Comparison of ENCODE assay signal across 3 cellular contexts in genomic region chr20:12133553-12133952, GRCh38.
TF ChIP-seq lines count a peak whose summit lies in the region.

No MANE protein-coding gene starts in this region.

TF ChIP-seq in A549, 52 proteins besides CTCF, POLR2A, EP300 and RAD21 (continued from another document):
- TF ChIP-seq CBX2 (IDR thresholded peaks at IDR 0.05; ENCODE audit: borderline replicate concordance, low read depth) (no peak), PHF8 (IDR thresholded peaks at IDR 0.05; ENCODE audit: borderline replicate concordance, low read depth) (no peak), NFE2L2 (conservative IDR thresholded peaks at IDR 0.05; ENCODE audit: low read length) (peak; percentile 77), MAFK (IDR thresholded peaks at IDR 0.05; ENCODE audit: partially characterized antibody) (peak; percentile 91)

TF ChIP-seq in IMR-90, 13 proteins besides CTCF, POLR2A, EP300 and RAD21 (continued from another document):
- TF ChIP-seq USF2 (IDR thresholded peaks at IDR 0.05; ENCODE audit: low read depth, low read length) = no peak
- TF ChIP-seq MAFK (IDR thresholded peaks at IDR 0.05; ENCODE audit: low read depth, low read length) = peak; percentile 60
- no peak for TF ChIP-seq RFX5 (IDR thresholded peaks at IDR 0.05; ENCODE audit: low read depth, low read length)
- no peak for TF ChIP-seq ELK1 (IDR thresholded peaks at IDR 0.05; ENCODE audit: borderline replicate concordance, low read depth, low read length)
- peak; percentile 69 for TF ChIP-seq NFE2L2 (IDR thresholded peaks at IDR 0.05; ENCODE audit: low read depth, low read length)
- TF ChIP-seq CHD1 (IDR thresholded peaks at IDR 0.05; ENCODE audit: low read depth, low read length) = no peak
- no peak for TF ChIP-seq CEBPB (IDR thresholded peaks at IDR 0.05; ENCODE audit: low read depth, low read length)
- no peak for TF ChIP-seq SMC3 (IDR thresholded peaks at IDR 0.05; ENCODE audit: low read depth, low read length)
- no peak for TF ChIP-seq MXI1 (IDR thresholded peaks at IDR 0.05; ENCODE audit: borderline replicate concordance, low read depth, low read length)
- TF ChIP-seq FOS (IDR thresholded peaks at IDR 0.05; ENCODE audit: low read depth, low read length) = no peak
- no peak for TF ChIP-seq BHLHE40 (IDR thresholded peaks at IDR 0.05; ENCODE audit: low read depth, low read length)
- no peak for TF ChIP-seq RCOR1 (IDR thresholded peaks at IDR 0.05; ENCODE audit: insufficient replicate concordance, low read length)

TF ChIP-seq in K562, 482 proteins besides CTCF, POLR2A, EP300 and RAD21:
- TF ChIP-seq, protein P1, sequence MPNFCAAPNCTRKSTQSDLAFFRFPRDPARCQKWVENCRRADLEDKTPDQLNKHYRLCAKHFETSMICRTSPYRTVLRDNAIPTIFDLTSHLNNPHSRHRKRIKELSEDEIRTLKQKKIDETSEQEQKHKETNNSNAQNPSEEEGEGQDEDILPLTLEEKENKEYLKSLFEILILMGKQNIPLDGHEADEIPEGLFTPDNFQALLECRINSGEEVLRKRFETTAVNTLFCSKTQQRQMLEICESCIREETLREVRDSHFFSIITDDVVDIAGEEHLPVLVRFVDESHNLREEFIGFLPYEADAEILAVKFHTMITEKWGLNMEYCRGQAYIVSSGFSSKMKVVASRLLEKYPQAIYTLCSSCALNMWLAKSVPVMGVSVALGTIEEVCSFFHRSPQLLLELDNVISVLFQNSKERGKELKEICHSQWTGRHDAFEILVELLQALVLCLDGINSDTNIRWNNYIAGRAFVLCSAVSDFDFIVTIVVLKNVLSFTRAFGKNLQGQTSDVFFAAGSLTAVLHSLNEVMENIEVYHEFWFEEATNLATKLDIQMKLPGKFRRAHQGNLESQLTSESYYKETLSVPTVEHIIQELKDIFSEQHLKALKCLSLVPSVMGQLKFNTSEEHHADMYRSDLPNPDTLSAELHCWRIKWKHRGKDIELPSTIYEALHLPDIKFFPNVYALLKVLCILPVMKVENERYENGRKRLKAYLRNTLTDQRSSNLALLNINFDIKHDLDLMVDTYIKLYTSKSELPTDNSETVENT (CRISPR knock-in tag; IDR thresholded peaks at IDR 0.05) = no peak
- TF ChIP-seq MAFG (tag; conservative IDR thresholded peaks at IDR 0.05) = peak; percentile 48; the same call in 1 of the 2 replicates
- no peak for TF ChIP-seq CBX2 (IDR thresholded peaks at IDR 0.05; ENCODE audit: insufficient read depth, low read length, poor library complexity, severe bottlenecking)
